Comparison of ENCODE assay signal across 8 cellular contexts in genomic region chr17:2050246-2050866, GRCh38. TPM values are rescaled to one million over a fixed set of nuclear protein-coding genes. Genes with fewer than 3 reads are reported as not detected.
A peak's percentile ranks its signal among the peaks of the same experiment; 100 is the strongest.
DNase-seq lines count a peak whose midpoint lies in the region; ATAC-seq and TF ChIP-seq lines count a peak whose summit lies in the region.

No MANE protein-coding gene starts in this region.

- H3K36me3 ChIP-seq in sigmoid colon = no peaks in the 10 kb centered on the region

- peaks cover 0 to 50% (median 48%) of the 10 kb centered on the region in 4 donors for H3K4me1 ChIP-seq in sigmoid colon

- no peaks in the 10 kb centered on the region for H3K9me3 ChIP-seq in sigmoid colon

- TF ChIP-seq CTCF in sigmoid colon (IDR thresholded peaks at IDR 0.05) = no peak

- peaks cover 3 to 46% (median 10%) of the 10 kb centered on the region in 3 donors for H3K27me3 ChIP-seq in sigmoid colon

- ATAC-seq in HG03469 (IDR thresholded peaks at IDR 0.05; ENCODE audit: unreplicated experiment) (peak; percentile 18), HG03025 (IDR thresholded peaks at IDR 0.05; ENCODE audit: low FRiP score, unreplicated experiment) (no peak)

- H3K27ac ChIP-seq in sigmoid colon = peak overlapping the region; percentile 49 to 68 (median 52)

- in situ Hi-C loops in SK-MEL-5 (cut with HindIII; ENCODE audit: low pct_unique_long_range_greater_than_20kb, low sequenced_read_pairs) = no loop called here

- TF ChIP-seq POLR2A in sigmoid colon (IDR thresholded peaks at IDR 0.05) = no peak

- DNase-seq in NCI-H2029 (lab: John Stamatoyannopoulos, UW) = peak; percentile 39
- no peak for DNase-seq in NCI-H2029 treated with DMSO at 0.1 percent for 48 hours (lab: John Stamatoyannopoulos, UW)
- peak; percentile 64 for DNase-seq in SK-MEL-5 (ENCODE audit: low read depth, low spot score)
- DNase-seq in amygdala (lab: John Stamatoyannopoulos, UW) = peak in 36 of 56 donors; percentile 21 to 88 (median 56)
- peak; percentile 71 for DNase-seq in hepatic stellate cell (ENCODE audit: low spot score)
- peak; percentile 86 for DNase-seq in sigmoid colon

- peak overlapping the region in 3 of 4 donors; percentile 64 to 91 (median 81) for H3K4me3 ChIP-seq in sigmoid colon

- intact Hi-C loops in sigmoid colon (cut with DNase I) = loop anchor here (5.0 kb wide), 1 partner anchor 302 kb away; no protein-coding TSS in a partner anchor

- 1% methylated on average over 72 of the region's 72 CpGs for WGBS in sigmoid colon, 2 donors

- TF ChIP-seq EP300 in sigmoid colon (IDR thresholded peaks at IDR 0.05) = peak in 2 of 4 donors; percentile 13 to 48

RNA-seq across cellular contexts. Expression of gene HIC1, which starts 4.5 kb away (rescaled TPM):
- total RNA-seq in SK-MEL-5 (2014; rRNA removed; shearing (Covaris generic)) = 0.48 and 0.69 TPM in 2 replicates
- polyA plus RNA-seq in SK-MEL-5 (2015; cell fraction: cytosol; rRNA removed) = 0.41 and 0.69 TPM in 2 replicates
- polyA plus RNA-seq in SK-MEL-5 (2015; cell fraction: nucleus; rRNA removed) = 0.15 and 1.0 TPM in 2 replicates
- 10 to 100 TPM; 10.4 to 44.9 (median 24.8) TPM for total RNA-seq in sigmoid colon
- 1 to 10 TPM; 1.6 to 5.4 (median 5.1) TPM for polyA plus RNA-seq in sigmoid colon

RNA-seq across cellular contexts. Expression of gene OVCA2, which starts 8.5 kb away (rescaled TPM):
- total RNA-seq in SK-MEL-5 (2014; rRNA removed; shearing (Covaris generic)) = 74.9 and 82.0 TPM in 2 replicates
- 78.7 and 95.2 TPM in 2 replicates for polyA plus RNA-seq in SK-MEL-5 (2015; cell fraction: cytosol; rRNA removed)
- polyA plus RNA-seq in SK-MEL-5 (2015; cell fraction: nucleus; rRNA removed) = 33.7 and 35.8 TPM in 2 replicates
- 10 to 100 TPM; 26.3 to 43.0 (median 32.9) TPM for total RNA-seq in sigmoid colon
- 10 to 100 TPM; 61.3 to 66.8 (median 63.3) TPM for polyA plus RNA-seq in sigmoid colon

RNA-seq across cellular contexts. Expression of gene DPH1, which starts 20.4 kb away (rescaled TPM):
- 60.2 and 70.1 TPM in 2 replicates for total RNA-seq in SK-MEL-5 (2014; rRNA removed; shearing (Covaris generic))
- 50.9 and 54.6 TPM in 2 replicates for polyA plus RNA-seq in SK-MEL-5 (2015; cell fraction: cytosol; rRNA removed)
- polyA plus RNA-seq in SK-MEL-5 (2015; cell fraction: nucleus; rRNA removed) = 220 and 273 TPM in 2 replicates
- 10 to 100 TPM; 27.6 to 60.1 (median 38.8) TPM for total RNA-seq in sigmoid colon
- polyA plus RNA-seq in sigmoid colon = 10 to 100 TPM in 2 of 3 donors, 1 to 10 TPM in 1; 7.2 to 26.6 (median 12.0) TPM

RNA-seq across cellular contexts. Expression of gene RTN4RL1, which starts 25.2 kb away (rescaled TPM):
- total RNA-seq in SK-MEL-5 (2014; rRNA removed; shearing (Covaris generic)) = 1.4 and 1.7 TPM in 2 replicates
- polyA plus RNA-seq in SK-MEL-5 (2015; cell fraction: cytosol; rRNA removed) = 1.9 and 3.3 TPM in 2 replicates
- 0.09 and 0.91 TPM in 2 replicates for polyA plus RNA-seq in SK-MEL-5 (2015; cell fraction: nucleus; rRNA removed)
- under 1 TPM; 0.16 to 0.71 (median 0.48) TPM for total RNA-seq in sigmoid colon
- polyA plus RNA-seq in sigmoid colon = under 1 TPM in 2 of 3 donors, not detected in 1; under 0.01 to 0.69 TPM
